7 cellular contexts compared by ENCODE assay signal in the genomic region with DNA sequence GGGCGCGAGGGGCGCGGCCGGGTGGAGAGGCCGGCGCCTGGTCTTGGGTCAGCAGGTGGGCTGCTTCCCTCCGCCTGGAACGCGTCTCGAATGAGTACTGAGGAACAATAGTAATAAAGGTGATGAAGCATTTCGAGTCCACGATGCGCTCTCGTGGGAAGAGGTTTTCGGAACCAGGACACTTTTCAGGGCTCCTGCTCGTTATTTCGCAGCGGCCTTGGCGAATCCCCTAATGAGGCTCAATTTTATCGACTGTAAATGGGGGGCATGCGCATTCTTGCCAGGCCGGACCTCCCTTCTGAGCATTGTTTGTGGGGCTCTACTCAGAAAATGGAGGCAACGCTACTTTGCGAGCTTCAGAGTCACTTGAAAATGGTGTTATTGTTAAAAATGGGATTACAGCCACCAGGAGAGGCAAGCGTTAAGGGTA. TPM values are rescaled to one million over a fixed set of nuclear protein-coding genes. Genes with fewer than 3 reads are reported as not detected.
DNase-seq lines count a peak whose midpoint lies in the region; ATAC-seq and TF ChIP-seq lines count a peak whose summit lies in the region.

No MANE protein-coding gene starts in this region.

- H2AFZ ChIP-seq in smooth muscle cell (ENCODE audit: low read depth), result no peak overlapping the region

- H3K36me3 ChIP-seq in SK-N-MC (ENCODE audit: insufficient read depth, low read length) (peaks cover 14% of the 10 kb centered on the region), smooth muscle cell (ENCODE audit: low read depth) (no peaks in the 10 kb centered on the region)

- H3K27ac ChIP-seq in SK-N-MC, result no peak overlapping the region
- H3K27ac ChIP-seq in foreskin keratinocyte, result peak overlapping the region; percentile 38
- H3K27ac ChIP-seq in smooth muscle cell (ENCODE audit: low read depth), result peak overlapping the region; percentile 3

- 2% methylated on average over 26 of the region's 26 CpGs for WGBS in smooth muscle cell (ENCODE audit: low lambda C conversion rate)

- H3K79me2 ChIP-seq in smooth muscle cell (ENCODE audit: low read depth), result peaks cover 84% of the 10 kb centered on the region

- H4K20me1 ChIP-seq in smooth muscle cell (ENCODE audit: low read depth), result peaks cover 52% of the 10 kb centered on the region

- peaks cover 10% of the 10 kb centered on the region for H3K4me1 ChIP-seq in foreskin keratinocyte
- peaks cover 23% of the 10 kb centered on the region for H3K4me1 ChIP-seq in smooth muscle cell (ENCODE audit: low read depth)

- peak; percentile 43 for TF ChIP-seq POLR2A in GM19193 (IDR thresholded peaks at IDR 0.05; ENCODE audit: extremely low read depth, insufficient read depth, insufficient read length)

- no peaks in the 10 kb centered on the region for H3K9me3 ChIP-seq in SK-N-MC (ENCODE audit: low read depth, low read length)
- H3K9me3 ChIP-seq in smooth muscle cell (replicated peaks; ENCODE audit: low read depth), result no peaks in the 10 kb centered on the region

- peak overlapping the region; percentile 79 for H3K4me3 ChIP-seq in SK-N-MC
- H3K4me3 ChIP-seq in smooth muscle cell, result peak overlapping the region; percentile 84

- H3K27me3 ChIP-seq in foreskin keratinocyte (no peaks in the 10 kb centered on the region), smooth muscle cell (ENCODE audit: low read depth) (no peaks in the 10 kb centered on the region)

- no peak for TF ChIP-seq CTCF in foreskin keratinocyte (conservative IDR thresholded peaks at IDR 0.05)
- no peak for TF ChIP-seq CTCF in smooth muscle cell (IDR thresholded peaks at IDR 0.05; ENCODE audit: borderline replicate concordance, insufficient read depth, poor library complexity, severe bottlenecking)

- H3K9ac ChIP-seq in SK-N-MC (ENCODE audit: insufficient read length) (peak overlapping the region; percentile 67), smooth muscle cell (ENCODE audit: low read depth) (peak overlapping the region; percentile 32)

- no peak for ATAC-seq in foreskin keratinocyte
- no peak for ATAC-seq in HG03432 (IDR thresholded peaks at IDR 0.05; ENCODE audit: unreplicated experiment)

- H3F3A ChIP-seq in smooth muscle cell (ENCODE audit: low read depth), result peaks cover 3% of the 10 kb centered on the region

- peak overlapping the region; percentile 93 for H3K4me2 ChIP-seq in smooth muscle cell

- DNase-seq in SK-N-MC (ENCODE audit: low read depth, low spot score) (no peak), foreskin keratinocyte (no peak), smooth muscle cell (lab: John Stamatoyannopoulos, UW; ENCODE audit: unreplicated experiment) (no peak), GM19240 (ENCODE audit: insufficient read length, low spot score) (no peak), Kasumi-1 (lab: John Stamatoyannopoulos, UW) (no peak)

RNA-seq across cellular contexts. Expression of a gene that starts 1.2 kb away (rescaled TPM):
- total RNA-seq in foreskin keratinocyte, result 18.4 and 20.4 TPM in 2 replicates
- 2.9 and 3.4 TPM in 2 replicates for polyA plus RNA-seq in foreskin keratinocyte
- total RNA-seq in smooth muscle cell, result 28.5 and 28.7 TPM in 2 replicates
- polyA plus RNA-seq in smooth muscle cell, result 11.6 and 11.7 TPM in 2 replicates
